ENCODE assay signal across 14 cellular contexts in the genomic region with DNA sequence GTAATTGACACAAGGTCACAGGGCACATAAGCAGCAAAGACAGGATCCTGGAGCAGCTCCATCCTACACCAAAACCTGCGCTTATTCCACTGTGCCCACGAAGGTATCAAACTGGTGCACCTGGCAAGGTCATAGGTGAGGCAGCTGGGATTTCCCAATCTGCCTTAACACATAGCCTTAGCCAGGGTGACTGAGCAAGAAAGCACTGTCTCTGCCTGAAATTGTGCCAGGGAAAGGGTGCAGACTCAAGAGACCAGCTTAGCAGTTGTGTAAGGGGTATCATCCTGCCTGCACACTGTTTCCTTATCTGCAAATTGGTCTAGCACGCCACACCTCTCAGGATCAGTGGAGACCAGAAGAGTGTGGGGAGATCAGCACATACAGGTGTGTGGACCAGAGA.
A peak's percentile ranks its signal among the peaks of the same experiment; 100 is the strongest.
DNase-seq lines count a peak whose midpoint lies in the region; ATAC-seq and TF ChIP-seq lines count a peak whose summit lies in the region.
"Had no signal": no experiment of that assay in that cellular context is flagged by ENCODE, and none has a peak within 500 bp of the region (broad histone marks: within the 10 kb centered on the region; RNA-seq: fewer than 3 reads in every experiment).

No MANE protein-coding gene starts in this region.

- H3K4me2 ChIP-seq in parathyroid adenoma (ENCODE audit: low read length) = no peak overlapping the region

- no peaks in the 10 kb centered on the region for H3K4me1 ChIP-seq in RWPE2 (ENCODE audit: insufficient read depth, poor library complexity, severe bottlenecking)
- H3K4me1 ChIP-seq in esophagus muscularis mucosa = no peaks in the 10 kb centered on the region
- peaks cover 4% of the 10 kb centered on the region for H3K4me1 ChIP-seq in parathyroid adenoma
- H3K4me1 ChIP-seq: Caco-2 had no signal

- WGBS in esophagus muscularis mucosa = 93% methylated on average over 3 of the region's 3 CpGs

- TF ChIP-seq EP300 in esophagus muscularis mucosa (IDR thresholded peaks at IDR 0.05) = no peak

- intact Hi-C loops in esophagus muscularis mucosa (cut with DNase I) (no loop called here), left colon (cut with DNase I, micrococcal nuclease) (no loop called here)

- DNase-seq in RWPE2 (ENCODE audit: low spot score) = no peak
- DNase-seq in ecto neural progenitor cell (ENCODE audit: low spot score) = peak; percentile 27
- DNase-seq in esophagus muscularis mucosa (ENCODE audit: extremely low spot score) = peak; percentile 80
- no peak for DNase-seq in left colon
- DNase-seq: ACHN; AML-193; Caco-2; CD4-positive, alpha-beta T cell; GM23248; HCEC 1CT had no signal

- H3K27me3 ChIP-seq in RWPE2 (ENCODE audit: insufficient read depth, poor library complexity, severe bottlenecking) (no peaks in the 10 kb centered on the region), esophagus muscularis mucosa (peaks cover 0 to 19% (median 0%) of the 10 kb centered on the region in 4 donors), parathyroid adenoma (ENCODE audit: control insufficient read depth, insufficient read depth, low read length) (no peaks in the 10 kb centered on the region)

- H3K36me3 ChIP-seq in RWPE2 (ENCODE audit: low read depth) (no peaks in the 10 kb centered on the region), esophagus muscularis mucosa (no peaks in the 10 kb centered on the region), parathyroid adenoma (ENCODE audit: control insufficient read depth, insufficient read depth, low read length) (no peaks in the 10 kb centered on the region)

- H3K9ac ChIP-seq in parathyroid adenoma = no peak overlapping the region
- H3K9ac ChIP-seq: GM23248 had no signal

- ATAC-seq in RWPE2 (ENCODE audit: low read depth) (peak; percentile 8; the same call in 2 of the 3 replicates), HG02973 (IDR thresholded peaks at IDR 0.05; ENCODE audit: unreplicated experiment) (no peak), HG02610 (IDR thresholded peaks at IDR 0.05; ENCODE audit: unreplicated experiment) (no peak), left colon (no peak)

- H3K27ac ChIP-seq in RWPE2 (ENCODE audit: poor library complexity, severe bottlenecking) = no peak overlapping the region
- no peak overlapping the region for H3K27ac ChIP-seq in esophagus muscularis mucosa (replicated peaks in 1 of 4)
- no peak overlapping the region for H3K27ac ChIP-seq in parathyroid adenoma
- H3K27ac ChIP-seq: C4-2B, GM23248 had no signal

- H3K4me3 ChIP-seq in RWPE2 (ENCODE audit: severe bottlenecking) = no peak overlapping the region
- H3K4me3 ChIP-seq in esophagus muscularis mucosa = no peak overlapping the region
- no peak overlapping the region for H3K4me3 ChIP-seq in parathyroid adenoma (ENCODE audit: low read depth, low read length)
- H3K4me3 ChIP-seq: GM23248 had no signal

- TF ChIP-seq POLR2A in esophagus muscularis mucosa (IDR thresholded peaks at IDR 0.05; ENCODE audit: low read depth) = no peak

- peak overlapping the region; percentile 35 for H2AFZ ChIP-seq in parathyroid adenoma
- H2AFZ ChIP-seq: GM23248 had no signal

- H3K9me3 ChIP-seq in RWPE2 (ENCODE audit: severe bottlenecking) (no peaks in the 10 kb centered on the region), esophagus muscularis mucosa (no peaks in the 10 kb centered on the region), parathyroid adenoma (ENCODE audit: control insufficient read depth, low read length) (no peaks in the 10 kb centered on the region)
- H3K9me3 ChIP-seq: Caco-2 had no signal

- TF ChIP-seq CTCF in RWPE2 (IDR thresholded peaks at IDR 0.05; ENCODE audit: poor library complexity, severe bottlenecking) (no peak), esophagus muscularis mucosa (IDR thresholded peaks at IDR 0.05) (no peak), parathyroid adenoma (IDR thresholded peaks at IDR 0.05) (no peak)

- no peaks in the 10 kb centered on the region for H3K79me2 ChIP-seq in parathyroid adenoma

Comparison
In these comparisons a context has a peak if more than half of its experiments do, and no peak if none do; other contexts are left out.
1. DNase-seq: peak in ecto neural progenitor cell (single experiment) and esophagus muscularis mucosa (single experiment); none in RWPE2 (single experiment) and left colon (0 of 2).